In the genomic region with DNA sequence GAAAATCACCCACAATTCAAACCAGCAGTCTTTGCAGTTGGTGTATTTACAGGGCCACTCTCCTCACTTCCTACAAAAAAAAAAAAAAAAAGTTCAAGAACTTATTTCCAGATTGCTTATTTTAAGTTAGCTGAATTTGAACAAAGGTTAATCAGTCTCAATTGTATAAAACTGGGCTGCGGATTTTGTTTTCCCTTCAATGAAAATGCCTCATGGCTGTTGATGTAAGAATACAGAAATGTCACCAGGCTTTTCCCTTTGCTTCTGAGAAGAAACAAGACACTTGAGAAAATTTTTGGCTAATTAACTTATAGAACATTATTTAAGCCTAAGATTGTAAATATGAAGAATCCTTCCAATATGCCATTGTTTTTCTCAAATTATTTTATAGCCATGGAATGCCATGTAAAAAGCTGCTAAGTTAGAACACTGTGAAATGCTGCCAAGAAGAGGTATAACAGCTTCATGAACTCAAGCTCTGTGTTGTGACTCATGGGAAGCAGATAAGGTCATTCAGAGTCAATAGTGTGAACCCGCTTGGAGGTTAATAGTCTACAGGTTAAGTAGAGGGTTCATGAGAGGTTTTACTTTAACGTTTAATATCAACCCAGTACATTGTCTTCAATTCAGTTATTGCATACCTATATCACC, we compare ENCODE assay signal across 24 cellular contexts.
DNase-seq lines count a peak whose midpoint lies in the region; ATAC-seq, FAIRE-seq and TF ChIP-seq lines count a peak whose summit lies in the region.
"Had no signal": no experiment of that assay in that cellular context is flagged by ENCODE, and none has a peak within 500 bp of the region (broad histone marks: within the 10 kb centered on the region; RNA-seq: fewer than 3 reads in every experiment).

No MANE protein-coding gene starts in this region.

- H3K9me3 ChIP-seq in A549 (peaks cover 16% of the 10 kb centered on the region; the same call in 2 of the 3 replicates), left lung (no peaks in the 10 kb centered on the region), MG63 (peaks cover 3% of the 10 kb centered on the region; the same call in 1 of the 2 replicates)
- H3K9me3 ChIP-seq: HAP-1, Peyer's patch, upper lobe of left lung had no signal

- H3K27ac ChIP-seq in A549: peak overlapping the region; percentile 64 to 74
- H3K27ac ChIP-seq in left lung: no peak overlapping the region
- H3K27ac ChIP-seq: cardiac muscle cell, parathyroid adenoma, upper lobe of left lung had no signal

- H3K4me1 ChIP-seq in A549 (peaks cover 36% of the 10 kb centered on the region), left lung (no peaks in the 10 kb centered on the region)
- H3K4me1 ChIP-seq: HAP-1, parathyroid adenoma had no signal

- no peak for TF ChIP-seq CTCF in A549 (IDR thresholded peaks at IDR 0.05)
- TF ChIP-seq CTCF in left lung (IDR thresholded peaks at IDR 0.05): no peak

- no peak overlapping the region for H3K4me3 ChIP-seq in A549
- H3K4me3 ChIP-seq in left lung: no peak overlapping the region
- H3K4me3 ChIP-seq in MG63: no peak overlapping the region
- H3K4me3 ChIP-seq: cardiac muscle cell, HAP-1, Peyer's patch, upper lobe of left lung had no signal

- WGBS in A549 (ENCODE audit: missing lambda C conversion rate): 2% methylated on average over 3 of the region's 3 CpGs

- CTCF ChIA-PET in A549 (lab: Yijun Ruan, JAX): interaction anchor here (0.7 kb wide), 1 partner anchor 8 kb away, joined by 3 read pairs; no protein-coding TSS in a partner anchor

- POLR2A ChIA-PET in A549 (lab: Yijun Ruan, JAX): no interaction called here

- no peak for TF ChIP-seq POLR2A in A549 (IDR thresholded peaks at IDR 0.05; ENCODE audit: low read length)

- H3K36me3 ChIP-seq in left lung: no peaks in the 10 kb centered on the region
- no peaks in the 10 kb centered on the region for H3K36me3 ChIP-seq in MG63
- H3K36me3 ChIP-seq: cardiac muscle cell, HAP-1, Peyer's patch, upper lobe of left lung had no signal

- DNase-seq in A549 (ENCODE audit: low read depth in 1 of 2, low spot score in 1 of 2): peak; percentile 16 to 73
- peak; percentile 5 for DNase-seq in NCI-H460 (ENCODE audit: extremely low read depth, low read depth)
- peak; percentile 80 for DNase-seq in dermis blood vessel endothelial cell
- no peak for DNase-seq in left lung
- DNase-seq in NCI-H2171 (lab: John Stamatoyannopoulos, UW): no peak
- DNase-seq in MG63: no peak
- DNase-seq in SHP77 (lab: John Stamatoyannopoulos, UW): no peak
- DNase-seq: activated CD4-positive, CD25-positive, alpha-beta regulatory T cell; activated gamma-delta T cell; CD8-positive, alpha-beta memory T cell; effector memory CD8-positive, alpha-beta T cell; glutamatergic neuron; NCI-H2081; NCI-H748 treated with DMSO at 0.1 percent for 48 hours; Peyer's patch; T-helper 17 cell had no signal

- TF ChIP-seq EP300 in A549 (IDR thresholded peaks at IDR 0.05): no peak

- TF ChIP-seq RAD21 in A549 (conservative IDR thresholded peaks at IDR 0.05 in 1 of 2, IDR thresholded peaks at IDR 0.05 in 1 of 2): peak; percentile 6 to 25; a peak in 2 of 5 replicates

- intact Hi-C loops in left lung (cut with DNase I): no loop called here

- no peaks in the 10 kb centered on the region for H3K27me3 ChIP-seq in left lung
- H3K27me3 ChIP-seq in MG63: no peaks in the 10 kb centered on the region
- H3K27me3 ChIP-seq: cardiac muscle cell, Peyer's patch, upper lobe of left lung had no signal

- peak; percentile 79 for FAIRE-seq in A549 (lab: Jason Lieb, UNC)
- FAIRE-seq: G401.6, GM12892, islet of Langerhans had no signal

- peak overlapping the region; percentile 42 for H3K4me2 ChIP-seq in A549

- peak; percentile 87 to 91 for ATAC-seq in A549
- peak; percentile 81 for ATAC-seq in left lung
- ATAC-seq in HG02759 (IDR thresholded peaks at IDR 0.05; ENCODE audit: unreplicated experiment): no peak
- ATAC-seq: effector memory CD8-positive, alpha-beta T cell; T-helper 17 cell had no signal

TF ChIP-seq in A549, 52 proteins besides CTCF, POLR2A, EP300 and RAD21:
- TF ChIP-seq GATA3 (IDR thresholded peaks at IDR 0.05; ENCODE audit: borderline replicate concordance) (peak; percentile 71; the same call in 1 of the 2 replicates), FOSB (CRISPR knock-in tag; IDR thresholded peaks at IDR 0.05) (no peak), JUNB (IDR thresholded peaks at IDR 0.05) (peak; percentile 51; the same call in 1 of the 2 replicates), JUN (IDR thresholded peaks at IDR 0.05) (0 out of 5 replicates have a peak, but pooled peaks of 1 of the 2 experiments have one; percentile 18), FOSL2 (IDR thresholded peaks at IDR 0.05) (peak; percentile 32; the same call in 1 of the 2 replicates), FOSL2 (CRISPR knock-in tag; IDR thresholded peaks at IDR 0.05) (peak; percentile 76), HOXB13 (CRISPR knock-in tag; IDR thresholded peaks at IDR 0.05; ENCODE audit: low read depth) (no peak)
- TF ChIP-seq, protein P1, sequence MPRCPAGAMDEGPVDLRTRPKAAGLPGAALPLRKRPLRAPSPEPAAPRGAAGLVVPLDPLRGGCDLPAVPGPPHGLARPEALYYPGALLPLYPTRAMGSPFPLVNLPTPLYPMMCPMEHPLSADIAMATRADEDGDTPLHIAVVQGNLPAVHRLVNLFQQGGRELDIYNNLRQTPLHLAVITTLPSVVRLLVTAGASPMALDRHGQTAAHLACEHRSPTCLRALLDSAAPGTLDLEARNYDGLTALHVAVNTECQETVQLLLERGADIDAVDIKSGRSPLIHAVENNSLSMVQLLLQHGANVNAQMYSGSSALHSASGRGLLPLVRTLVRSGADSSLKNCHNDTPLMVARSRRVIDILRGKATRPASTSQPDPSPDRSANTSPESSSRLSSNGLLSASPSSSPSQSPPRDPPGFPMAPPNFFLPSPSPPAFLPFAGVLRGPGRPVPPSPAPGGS (IDR thresholded peaks at IDR 0.05): 0 out of 3 replicates have a peak, but pooled peaks have one; percentile 22

Comparison
In these comparisons a context has a peak if more than half of its experiments do, and no peak if none do; other contexts are left out.
1. DNase-seq: peak in A549 (2 of 2), NCI-H460 (single experiment) and dermis blood vessel endothelial cell (single experiment); none in left lung (0 of 2), NCI-H2171 (single experiment), MG63 (single experiment) and SHP77 (0 of 2).
2. H3K27ac ChIP-seq: peak in A549 (2 of 2); none in left lung (0 of 2).